20 cellular contexts compared by ENCODE assay signal in the genomic region with DNA sequence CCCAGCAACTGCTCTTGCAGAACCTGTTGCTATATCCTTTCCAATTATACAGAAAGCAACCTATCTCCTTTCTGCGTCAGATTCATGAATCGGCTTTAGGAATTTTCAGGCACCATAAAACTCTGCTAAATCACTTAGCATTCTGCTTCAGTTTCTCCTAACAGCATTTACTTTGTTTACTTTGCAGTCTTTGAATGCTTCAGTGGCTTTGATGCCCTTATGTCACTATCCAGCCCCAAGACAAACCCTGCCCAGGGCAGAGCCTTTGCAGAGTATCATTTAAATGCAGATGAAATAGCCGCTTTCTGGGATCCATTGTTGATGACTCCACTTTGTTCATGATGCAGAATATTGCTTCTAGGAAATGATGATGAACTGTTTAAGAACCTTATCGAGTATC. TPM values are rescaled to one million over a fixed set of nuclear protein-coding genes. Genes with fewer than 3 reads are reported as not detected.
DNase-seq lines count a peak whose midpoint lies in the region; ATAC-seq and TF ChIP-seq lines count a peak whose summit lies in the region.
"Had no signal": no experiment of that assay in that cellular context is flagged by ENCODE, and none has a peak within 500 bp of the region (broad histone marks: within the 10 kb centered on the region; RNA-seq: fewer than 3 reads in every experiment).

No MANE protein-coding gene starts in this region.

- no peaks in the 10 kb centered on the region for H3K36me3 Mint-ChIP-seq in neural progenitor cell

- H2AFZ ChIP-seq in neural progenitor cell (replicated peaks) = peak overlapping the region; percentile 30
- no peak overlapping the region for H2AFZ ChIP-seq in PC-9

- H3K9me3 ChIP-seq in HAP-1 (no peaks in the 10 kb centered on the region), NT2/D1 (ENCODE audit: insufficient read depth, low read length) (no peaks in the 10 kb centered on the region), neural progenitor cell (ENCODE audit: low read depth) (no peaks in the 10 kb centered on the region), PC-9 (ENCODE audit: insufficient read depth, low read depth) (no peaks in the 10 kb centered on the region)

- no peak overlapping the region for H3K27ac ChIP-seq in neural progenitor cell
- no peak overlapping the region for H3K27ac ChIP-seq in PC-9
- H3K27ac ChIP-seq: HL-60 had no signal

- H3K9ac ChIP-seq in NT2/D1 (ENCODE audit: insufficient read length, low read depth) (no peak overlapping the region), neural progenitor cell (no peak overlapping the region)

- H3K4me3 ChIP-seq in HAP-1 (no peak overlapping the region), NT2/D1 (ENCODE audit: insufficient read length, low read depth) (no peak overlapping the region), neural progenitor cell (no peak overlapping the region), PC-9 (no peak overlapping the region)

- no TSS peak for BruUV-seq in PC-9 (replicated peaks; lab: Mats Ljungman, UMichigan)

- intact Hi-C loops in PC-9 (cut with micrococcal nuclease; ENCODE audit: unreplicated experiment) = no loop called here

- DNase-seq in HAP-1 (ENCODE audit: low spot score in 2 of 2) (peak; percentile 71 to 90), NT2/D1 (ENCODE audit: low read depth, low spot score) (peak; percentile 22), iPS-NIHi7 (ENCODE audit: extremely low spot score) (peak; percentile 12), neural progenitor cell (ENCODE audit: low spot score) (peak; percentile 54), PC-9 (no peak), HuH-7.5 (ENCODE audit: low spot score) (no peak)
- DNase-seq: CD4-positive, alpha-beta T cell; H7; KBM-7; NCI-H1092 treated with DMSO at 0.1 percent for 48 hours; NCI-H187; NCI-H2171 treated with DMSO at 0.1 percent for 48 hours; NCI-H510A treated with DMSO at 0.1 percent for 48 hours; NK-92 treated with Interleukin-12 subunit alpha and Interleukin-12 subunit beta, amount 100 ng/mL, for 24 hours; PC-3 had no signal

- H4K20me1 ChIP-seq in neural progenitor cell (ENCODE audit: low read depth) = no peaks in the 10 kb centered on the region
- no peaks in the 10 kb centered on the region for H4K20me1 ChIP-seq in PC-9 (ENCODE audit: insufficient read depth)

- no peaks in the 10 kb centered on the region for H3K79me2 ChIP-seq in neural progenitor cell (ENCODE audit: low read depth)
- H3K79me2 ChIP-seq in PC-9 (ENCODE audit: low read depth) = no peaks in the 10 kb centered on the region

- H3K36me3 ChIP-seq in HAP-1 (replicated peaks) = no peaks in the 10 kb centered on the region
- H3K36me3 ChIP-seq in NT2/D1 (ENCODE audit: insufficient read depth, insufficient read length, low read length) = no peaks in the 10 kb centered on the region
- no peaks in the 10 kb centered on the region for H3K36me3 ChIP-seq in neural progenitor cell
- no peaks in the 10 kb centered on the region for H3K36me3 ChIP-seq in PC-9 (ENCODE audit: low read depth)

- no peaks in the 10 kb centered on the region for H3K9me2 ChIP-seq in PC-9 (ENCODE audit: insufficient read depth)

- H3K27ac Mint-ChIP-seq in neural progenitor cell = no peak overlapping the region
- H3K27ac Mint-ChIP-seq: B cell; CD4-positive, alpha-beta T cell had no signal

- H3K4me2 ChIP-seq in neural progenitor cell (peak overlapping the region; percentile 47), PC-9 (no peak overlapping the region)

- H3K4me1 ChIP-seq in HAP-1 (peaks cover 12% of the 10 kb centered on the region), NT2/D1 (ENCODE audit: insufficient read depth, insufficient read length) (no peaks in the 10 kb centered on the region), neural progenitor cell (peaks cover 20% of the 10 kb centered on the region), PC-9 (replicated peaks; ENCODE audit: insufficient read depth) (no peaks in the 10 kb centered on the region)

- POLR2A ChIA-PET in PC-9 (lab: Charles Lee; ENCODE audit: unreplicated experiment) = no interaction called here

- CTCF ChIA-PET in PC-9 (lab: Charles Lee) = no interaction called here

- H3K27me3 ChIP-seq in HAP-1 (ENCODE audit: low read depth) = no peaks in the 10 kb centered on the region
- no peaks in the 10 kb centered on the region for H3K27me3 ChIP-seq in NT2/D1 (ENCODE audit: insufficient read depth, insufficient read length)
- H3K27me3 ChIP-seq in neural progenitor cell = no peaks in the 10 kb centered on the region
- H3K27me3 ChIP-seq in PC-9 (ENCODE audit: insufficient read depth, low read depth) = no peaks in the 10 kb centered on the region

- TF ChIP-seq CTCF in neural progenitor cell (IDR thresholded peaks at IDR 0.05) = no peak
- TF ChIP-seq CTCF in PC-9 (conservative IDR thresholded peaks at IDR 0.05) = no peak

- H3K4me3 Mint-ChIP-seq in neural progenitor cell = no peak overlapping the region
- H3K4me3 Mint-ChIP-seq: B cell; CD4-positive, alpha-beta T cell had no signal

- H3K4me1 Mint-ChIP-seq in neural progenitor cell = peaks cover 18% of the 10 kb centered on the region
- H3K4me1 Mint-ChIP-seq: B cell had no signal

- H3K27me3 Mint-ChIP-seq in neural progenitor cell (ENCODE audit: insufficient read depth, low read depth) = no peaks in the 10 kb centered on the region
- H3K27me3 Mint-ChIP-seq: B cell; CD4-positive, alpha-beta T cell had no signal

- H3K9me3 Mint-ChIP-seq in neural progenitor cell = no peaks in the 10 kb centered on the region

- in situ Hi-C loops in HAP-1 (cut with MboI; ENCODE audit: low sequenced_read_pairs) = no loop called here

- no peaks in the 10 kb centered on the region for H3F3A ChIP-seq in neural progenitor cell (ENCODE audit: low read depth)
- H3F3A ChIP-seq in PC-9 (ENCODE audit: insufficient read depth, low read depth) = no peaks in the 10 kb centered on the region

- ATAC-seq in GM18870 (IDR thresholded peaks at IDR 0.05; ENCODE audit: unreplicated experiment) (no peak), HG03460 (IDR thresholded peaks at IDR 0.05; ENCODE audit: unreplicated experiment) (no peak)
- ATAC-seq: PC-3 had no signal

RNA-seq across cellular contexts. Expression of a gene that starts 43.1 kb away (rescaled TPM):
- 1.6 and 3.3 TPM in 2 replicates for total RNA-seq in neural progenitor cell (ENCODE audit: low replicate concordance)
- 3.1 and 3.7 TPM in 2 replicates for total RNA-seq in PC-9 (2021)
- total RNA-seq: B cell; CD4-positive, alpha-beta T cell; MCF 10A; PC-3 had no signal

Comparison
In these comparisons a context has a peak if more than half of its experiments do, and no peak if none do; other contexts are left out.
1. DNase-seq: peak in HAP-1 (2 of 2), NT2/D1 (single experiment), iPS-NIHi7 (single experiment) and neural progenitor cell (single experiment); none in PC-9 (0 of 2) and HuH-7.5 (single experiment).